11 cellular contexts compared by ENCODE assay signal in genomic region chr3:153290278-153291015, GRCh38.
DNase-seq lines count a peak whose midpoint lies in the region; ATAC-seq and TF ChIP-seq lines count a peak whose summit lies in the region.
"Had no signal": no experiment of that assay in that cellular context is flagged by ENCODE, and none has a peak within 500 bp of the region (broad histone marks: within the 10 kb centered on the region; RNA-seq: fewer than 3 reads in every experiment).

No MANE protein-coding gene starts in this region.

- H3K27me3 Mint-ChIP-seq in chondrocyte (ENCODE audit: low read depth), result no peaks in the 10 kb centered on the region
- H3K27me3 Mint-ChIP-seq: stimulated activated naive B cell treated with anti-CD40 and anti-IgM and Interleukin-4, amounts not matched to agents 10 μg/mL and 1 μg/mL and 100 μg/mL, for 72 hours had no signal

- no peaks in the 10 kb centered on the region for H3K9me3 Mint-ChIP-seq in chondrocyte (ENCODE audit: low read depth)
- H3K9me3 Mint-ChIP-seq: stimulated activated naive B cell treated with anti-CD40 and anti-IgM and Interleukin-4, amounts not matched to agents 10 μg/mL and 1 μg/mL and 100 μg/mL, for 72 hours had no signal

- H3K27me3 ChIP-seq in lower lobe of right lung (ENCODE audit: low read depth) (no peaks in the 10 kb centered on the region), dorsolateral prefrontal cortex (no peaks in the 10 kb centered on the region)

- H3K4me1 ChIP-seq in lower lobe of right lung, result peaks cover 12% of the 10 kb centered on the region
- H3K4me1 ChIP-seq: HAP-1 had no signal

- H3K4me3 ChIP-seq in lower lobe of right lung, result no peak overlapping the region
- no peak overlapping the region for H3K4me3 ChIP-seq in dorsolateral prefrontal cortex
- H3K4me3 ChIP-seq: HAP-1 had no signal

- H3K27ac Mint-ChIP-seq in chondrocyte (ENCODE audit: unreplicated experiment), result no peak overlapping the region
- H3K27ac Mint-ChIP-seq: stimulated activated naive B cell treated with anti-CD40 and anti-IgM and Interleukin-4, amounts not matched to agents 10 μg/mL and 1 μg/mL and 100 μg/mL, for 72 hours had no signal

- in situ Hi-C loops in Caki2 (cut with HindIII; ENCODE audit: low pct_unique_long_range_greater_than_20kb, low sequenced_read_pairs), result no loop called here

- TF ChIP-seq CTCF in chondrocyte (IDR thresholded peaks at IDR 0.05) (peak; percentile 71), lower lobe of right lung (IDR thresholded peaks at IDR 0.05) (peak; percentile 38), dorsolateral prefrontal cortex (IDR thresholded peaks at IDR 0.05 in 54 of 56, conservative IDR thresholded peaks at IDR 0.05 in 2 of 56; ENCODE audit: low read depth in 1 of 56, partially characterized antibody in 56 of 56) (peak in 7 of 56 donors; percentile 6 to 30 (median 9))

- H3K36me3 ChIP-seq in lower lobe of right lung, result no peaks in the 10 kb centered on the region
- H3K36me3 ChIP-seq: HAP-1 had no signal

- no peaks in the 10 kb centered on the region for H3K36me3 Mint-ChIP-seq in chondrocyte (ENCODE audit: low read depth)
- H3K36me3 Mint-ChIP-seq: stimulated activated naive B cell treated with anti-CD40 and anti-IgM and Interleukin-4, amounts not matched to agents 10 μg/mL and 1 μg/mL and 100 μg/mL, for 72 hours had no signal

- intact Hi-C loops in lower lobe of right lung (cut with DNase I) (loop anchor here (10.0 kb wide), 1 partner anchor 246 kb away; no protein-coding TSS in a partner anchor), dorsolateral prefrontal cortex (cut with DNase I) (no loop called here)

- DNase-seq in Caki2 (ENCODE audit: low read depth), result peak; percentile 29
- DNase-seq in M059J (ENCODE audit: low read depth), result peak; percentile 44
- DNase-seq in chondrocyte (ENCODE audit: low spot score), result no peak
- DNase-seq in lower lobe of right lung, result no peak
- no peak for DNase-seq in LoVo (ENCODE audit: low spot score)
- no peak for DNase-seq in effector CD4-positive, alpha-beta T cell
- no peak for DNase-seq in dorsolateral prefrontal cortex
- DNase-seq in NCI-H2227 treated with DMSO at 0.1 percent for 48 hours (lab: John Stamatoyannopoulos, UW), result no peak
- DNase-seq: amygdala; stimulated activated naive B cell treated with anti-CD40 and anti-IgM and Interleukin-4, amounts not matched to agents 10 μg/mL and 1 μg/mL and 100 μg/mL, for 72 hours had no signal

- H3K4me3 Mint-ChIP-seq in chondrocyte (ENCODE audit: unreplicated experiment), result no peak overlapping the region
- H3K4me3 Mint-ChIP-seq: stimulated activated naive B cell treated with anti-CD40 and anti-IgM and Interleukin-4, amounts not matched to agents 10 μg/mL and 1 μg/mL and 100 μg/mL, for 72 hours had no signal

- H3K4me1 Mint-ChIP-seq in chondrocyte (ENCODE audit: low read depth), result peaks cover 29% of the 10 kb centered on the region

- no peaks in the 10 kb centered on the region for H3K9me3 ChIP-seq in lower lobe of right lung
- H3K9me3 ChIP-seq: HAP-1 had no signal

- peak in 1 of 2 donors; percentile 63 for ATAC-seq in lower lobe of right lung

- H3K27ac ChIP-seq in lower lobe of right lung (no peak overlapping the region), dorsolateral prefrontal cortex (peak overlapping the region in 5 of 59 donors; percentile 3 to 45 (median 29))

Comparison
In these comparisons a context has a peak if more than half of its experiments do, and no peak if none do; other contexts are left out.
1. DNase-seq: peak in Caki2 (single experiment) and M059J (single experiment); none in chondrocyte (single experiment), lower lobe of right lung (single experiment), LoVo (single experiment), effector CD4-positive, alpha-beta T cell (single experiment), dorsolateral prefrontal cortex (0 of 10) and NCI-H2227 treated with DMSO at 0.1 percent for 48 hours (single experiment).